In genomic region chrX:275476-275966, GRCh38 we compare ENCODE assay signal across 8 cellular contexts. TPM values are rescaled to one million over a fixed set of nuclear protein-coding genes. Genes with fewer than 3 reads are reported as not detected.
DNase-seq lines count a peak whose midpoint lies in the region; ATAC-seq and TF ChIP-seq lines count a peak whose summit lies in the region.

No MANE protein-coding gene starts in this region.

- peaks cover 14% of the 10 kb centered on the region for H3K4me1 Mint-ChIP-seq in Caco-2 (ENCODE audit: low read depth, unreplicated experiment)
- peaks cover 7 to 22% (median 8%) of the 10 kb centered on the region in 3 donors for H3K4me1 Mint-ChIP-seq in naive B cell

- in situ Hi-C loops in ACHN (cut with HindIII; ENCODE audit: low pct_ligation_motif_present, low pct_unique_long_range_greater_than_20kb, low sequenced_read_pairs), result no loop called here

- peaks cover 14% of the 10 kb centered on the region; the same call in 1 of the 2 replicates for H3K4me1 ChIP-seq in Caco-2
- H3K4me1 ChIP-seq in breast epithelium, result peaks cover 0 to 4% of the 10 kb centered on the region in 2 donors

- no peaks in the 10 kb centered on the region for H3K27me3 Mint-ChIP-seq in Caco-2 (ENCODE audit: insufficient read depth, unreplicated experiment)
- peaks cover 0 to 21% (median 0%) of the 10 kb centered on the region in 3 donors for H3K27me3 Mint-ChIP-seq in naive B cell

- H3K4me3 Mint-ChIP-seq in Caco-2 (ENCODE audit: unreplicated experiment) (peak overlapping the region; percentile 82), naive B cell (peak overlapping the region; percentile 43 to 92 (median 82))

- DNase-seq in Caco-2, result no peak
- DNase-seq in breast epithelium (ENCODE audit: low spot score in 2 of 2), result no peak
- DNase-seq in naive B cell, result no peak
- DNase-seq in dermis blood vessel endothelial cell, result no peak
- DNase-seq in DMS153 (lab: John Stamatoyannopoulos, UW), result no peak
- DNase-seq in ACHN, result no peak
- DNase-seq in NCI-H748 (lab: John Stamatoyannopoulos, UW; ENCODE audit: unreplicated experiment), result no peak

- H3K27ac Mint-ChIP-seq in Caco-2 (ENCODE audit: unreplicated experiment), result no peak overlapping the region
- peak overlapping the region in 2 of 6 donors; percentile 69 to 70 for H3K27ac Mint-ChIP-seq in naive B cell

- H3K36me3 Mint-ChIP-seq in Caco-2 (ENCODE audit: insufficient read depth, unreplicated experiment) (peaks cover 23% of the 10 kb centered on the region), naive B cell (no peaks in the 10 kb centered on the region)

- TF ChIP-seq CTCF in Caco-2 (IDR thresholded peaks at IDR 0.05; ENCODE audit: insufficient read depth in 1 of 2, low read depth in 1 of 2, low read length in 1 of 2, severe bottlenecking in 1 of 2, unreplicated experiment in 1 of 2), result no peak
- TF ChIP-seq CTCF in breast epithelium (IDR thresholded peaks at IDR 0.05), result no peak

- POLR2A ChIA-PET in Caco-2 (lab: Charles Lee), result no interaction called here

- ATAC-seq in HG02885 (IDR thresholded peaks at IDR 0.05; ENCODE audit: poor library complexity, unreplicated experiment) (peak; percentile 30), naive B cell (ENCODE audit: low read depth in 2 of 2) (peak in 1 of 2 donors; percentile 17)

- BruUV-seq in Caco-2 (replicated peaks; lab: Mats Ljungman, UMichigan), result no TSS peak

- intact Hi-C loops in Caco-2 (cut with micrococcal nuclease; ENCODE audit: unreplicated experiment), result no loop called here
- intact Hi-C loops in breast epithelium (cut with DNase I; ENCODE audit: low total_unique reads), result no loop called here

- CTCF ChIA-PET in Caco-2 (lab: Charles Lee), result no interaction called here

- H3K27ac ChIP-seq in breast epithelium, result peak overlapping the region; percentile 73 to 84

- no peaks in the 10 kb centered on the region for H3K9me3 Mint-ChIP-seq in Caco-2 (ENCODE audit: unreplicated experiment)
- H3K9me3 Mint-ChIP-seq in naive B cell, result no peaks in the 10 kb centered on the region

- peak overlapping the region; percentile 55 for H3K4me3 ChIP-seq in Caco-2 (ENCODE audit: low read depth, low read length)
- peak overlapping the region; percentile 45 to 82 (median 67) for H3K4me3 ChIP-seq in breast epithelium

- no peak for TF ChIP-seq POLR2A in breast epithelium (IDR thresholded peaks at IDR 0.05)

- H3K27me3 ChIP-seq in Caco-2 (replicated peaks; ENCODE audit: control insufficient read depth, insufficient read depth, low read length) (no peaks in the 10 kb centered on the region), breast epithelium (no peaks in the 10 kb centered on the region)

- no peaks in the 10 kb centered on the region for H3K36me3 ChIP-seq in Caco-2 (ENCODE audit: control insufficient read depth, insufficient read depth, low read length)
- H3K36me3 ChIP-seq in breast epithelium, result no peaks in the 10 kb centered on the region

- H3K9me3 ChIP-seq in Caco-2, result no peaks in the 10 kb centered on the region
- no peaks in the 10 kb centered on the region for H3K9me3 ChIP-seq in breast epithelium

RNA-seq across cellular contexts. Expression of gene PLCXD1, which starts 5.7 kb away (rescaled TPM):
- total RNA-seq in Caco-2 (2022) (53.9 and 59.6 TPM in 2 replicates), breast epithelium (10 to 100 TPM; 10.5 to 15.5 (median 12.3) TPM), dermis blood vessel endothelial cell (5.1 and 15.0 TPM in 2 replicates)
- polyA plus RNA-seq in naive B cell (ENCODE audit: low read depth in 6 of 6), result 1 to 10 TPM in 5 of 6 donors, not detected in 1; 2.6 to 6.5 (median 4.8) TPM

RNA-seq across cellular contexts. Expression of gene GTPBP6, which starts 43.1 kb away (rescaled TPM):
- 72.4 and 75.0 TPM in 2 replicates for total RNA-seq in Caco-2 (2022)
- total RNA-seq in breast epithelium, result 10 to 100 TPM; 25.5 to 45.9 (median 27.2) TPM
- 10 to 100 TPM; 37.7 to 54.0 (median 41.6) TPM for polyA plus RNA-seq in naive B cell (ENCODE audit: low read depth in 6 of 6)
- total RNA-seq in dermis blood vessel endothelial cell, result 31.7 and 49.9 TPM in 2 replicates
